In genomic region chr6:29926795-29927427, GRCh38 we compare ENCODE assay signal across 1 cellular context.
A peak's percentile ranks its signal among the peaks of the same experiment; 100 is the strongest.
TF ChIP-seq lines count a peak whose summit lies in the region.

No MANE protein-coding gene starts in this region.

TF ChIP-seq in HepG2, 621 proteins besides CTCF, POLR2A, EP300 and RAD21 (continued from another document and continues in another):
- TF ChIP-seq ZNF644 (CRISPR knock-in tag; IDR thresholded peaks at IDR 0.05; ENCODE audit: low read depth) (no peak), ZNF766 (CRISPR knock-in tag; IDR thresholded peaks at IDR 0.05; ENCODE audit: borderline replicate concordance) (no peak), XBP1 (CRISPR knock-in tag; IDR thresholded peaks at IDR 0.05) (no peak), TFDP2 (CRISPR knock-in tag; IDR thresholded peaks at IDR 0.05) (0 out of 2 replicates have a peak, but pooled peaks have one; percentile 31), NR2C2 (CRISPR knock-in tag; IDR thresholded peaks at IDR 0.05; ENCODE audit: borderline replicate concordance) (peak; percentile 81), ZNF20 (CRISPR knock-in tag; IDR thresholded peaks at IDR 0.05) (no peak), HNRNPL (IDR thresholded peaks at IDR 0.05; ENCODE audit: low read depth, low read length) (no peak), ZNF263 (CRISPR knock-in tag; IDR thresholded peaks at IDR 0.05) (no peak), MEF2D (CRISPR knock-in tag; IDR thresholded peaks at IDR 0.05) (no peak; the same call in 1 of the 2 replicates), ZNF574 (CRISPR knock-in tag; IDR thresholded peaks at IDR 0.05) (peak; percentile 27; the same call in 1 of the 2 replicates), NAIF1 (CRISPR knock-in tag; IDR thresholded peaks at IDR 0.05; ENCODE audit: borderline replicate concordance) (0 out of 2 replicates have a peak, but pooled peaks have one; percentile 38), ZNF367 (CRISPR knock-in tag; IDR thresholded peaks at IDR 0.05; ENCODE audit: borderline replicate concordance) (no peak), SYNCRIP (IDR thresholded peaks at IDR 0.05; ENCODE audit: insufficient read depth, low read depth, low read length) (no peak), ZNF652 (CRISPR knock-in tag; IDR thresholded peaks at IDR 0.05; ENCODE audit: borderline replicate concordance, low read depth) (no peak), SAP130 (CRISPR knock-in tag; IDR thresholded peaks at IDR 0.05; ENCODE audit: low read depth) (peak; percentile 64), DPF2 (CRISPR knock-in tag; IDR thresholded peaks at IDR 0.05; ENCODE audit: borderline replicate concordance, low read depth) (no peak), NFIB (CRISPR knock-in tag; IDR thresholded peaks at IDR 0.05; ENCODE audit: borderline replicate concordance) (no peak), MTERF4 (CRISPR knock-in tag; IDR thresholded peaks at IDR 0.05) (0 out of 2 replicates have a peak, but pooled peaks have one; percentile 15), PREB (CRISPR knock-in tag; IDR thresholded peaks at IDR 0.05) (no peak), ZSCAN12 (CRISPR knock-in tag; IDR thresholded peaks at IDR 0.05) (no peak), BRD4 (CRISPR knock-in tag; IDR thresholded peaks at IDR 0.05) (0 out of 2 replicates have a peak, but pooled peaks have one; percentile 39), HDAC6 (IDR thresholded peaks at IDR 0.05; ENCODE audit: low read depth, low read length) (no peak), SMARCE1 (IDR thresholded peaks at IDR 0.05; ENCODE audit: borderline replicate concordance) (no peak), YEATS2 (CRISPR knock-in tag; IDR thresholded peaks at IDR 0.05; ENCODE audit: borderline replicate concordance) (no peak), ZEB1 (IDR thresholded peaks at IDR 0.05; ENCODE audit: insufficient replicate concordance, low read depth) (no peak), ZC3H4 (CRISPR knock-in tag; IDR thresholded peaks at IDR 0.05; ENCODE audit: borderline replicate concordance) (no peak), RNF219 (CRISPR knock-in tag; IDR thresholded peaks at IDR 0.05) (no peak), ZNF335 (CRISPR knock-in tag; IDR thresholded peaks at IDR 0.05) (no peak), ZNF33B (CRISPR knock-in tag; IDR thresholded peaks at IDR 0.05) (no peak), ZNF235 (CRISPR knock-in tag; IDR thresholded peaks at IDR 0.05; ENCODE audit: borderline replicate concordance) (no peak), PHF20 (CRISPR knock-in tag; IDR thresholded peaks at IDR 0.05) (peak; percentile 27; the same call in 1 of the 2 replicates), SIX4 (CRISPR knock-in tag; IDR thresholded peaks at IDR 0.05) (no peak), ZNF570 (CRISPR knock-in tag; IDR thresholded peaks at IDR 0.05; ENCODE audit: borderline replicate concordance) (no peak), KDM5B (CRISPR knock-in tag; IDR thresholded peaks at IDR 0.05; ENCODE audit: borderline replicate concordance) (no peak; the same call in 1 of the 2 replicates), MED1 (CRISPR knock-in tag; IDR thresholded peaks at IDR 0.05) (0 out of 2 replicates have a peak, but pooled peaks have one; percentile 30), DMAP1 (CRISPR knock-in tag; IDR thresholded peaks at IDR 0.05) (0 out of 2 replicates have a peak, but pooled peaks have one; percentile 10)
- TF ChIP-seq, protein P1, sequence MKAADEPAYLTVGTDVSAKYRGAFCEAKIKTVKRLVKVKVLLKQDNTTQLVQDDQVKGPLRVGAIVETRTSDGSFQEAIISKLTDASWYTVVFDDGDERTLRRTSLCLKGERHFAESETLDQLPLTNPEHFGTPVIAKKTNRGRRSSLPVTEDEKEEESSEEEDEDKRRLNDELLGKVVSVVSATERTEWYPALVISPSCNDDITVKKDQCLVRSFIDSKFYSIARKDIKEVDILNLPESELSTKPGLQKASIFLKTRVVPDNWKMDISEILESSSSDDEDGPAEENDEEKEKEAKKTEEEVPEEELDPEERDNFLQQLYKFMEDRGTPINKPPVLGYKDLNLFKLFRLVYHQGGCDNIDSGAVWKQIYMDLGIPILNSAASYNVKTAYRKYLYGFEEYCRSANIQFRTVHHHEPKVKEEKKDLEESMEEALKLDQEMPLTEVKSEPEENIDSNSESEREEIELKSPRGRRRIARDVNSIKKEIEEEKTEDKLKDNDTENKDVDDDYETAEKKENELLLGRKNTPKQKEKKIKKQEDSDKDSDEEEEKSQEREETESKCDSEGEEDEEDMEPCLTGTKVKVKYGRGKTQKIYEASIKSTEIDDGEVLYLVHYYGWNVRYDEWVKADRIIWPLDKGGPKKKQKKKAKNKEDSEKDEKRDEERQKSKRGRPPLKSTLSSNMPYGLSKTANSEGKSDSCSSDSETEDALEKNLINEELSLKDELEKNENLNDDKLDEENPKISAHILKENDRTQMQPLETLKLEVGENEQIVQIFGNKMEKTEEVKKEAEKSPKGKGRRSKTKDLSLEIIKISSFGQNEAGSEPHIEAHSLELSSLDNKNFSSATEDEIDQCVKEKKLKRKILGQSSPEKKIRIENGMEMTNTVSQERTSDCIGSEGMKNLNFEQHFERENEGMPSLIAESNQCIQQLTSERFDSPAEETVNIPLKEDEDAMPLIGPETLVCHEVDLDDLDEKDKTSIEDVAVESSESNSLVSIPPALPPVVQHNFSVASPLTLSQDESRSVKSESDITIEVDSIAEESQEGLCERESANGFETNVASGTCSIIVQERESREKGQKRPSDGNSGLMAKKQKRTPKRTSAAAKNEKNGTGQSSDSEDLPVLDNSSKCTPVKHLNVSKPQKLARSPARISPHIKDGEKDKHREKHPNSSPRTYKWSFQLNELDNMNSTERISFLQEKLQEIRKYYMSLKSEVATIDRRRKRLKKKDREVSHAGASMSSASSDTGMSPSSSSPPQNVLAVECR (CRISPR knock-in tag; IDR thresholded peaks at IDR 0.05; ENCODE audit: borderline replicate concordance): peak; percentile 70; the same call in 1 of the 2 replicates
- TF ChIP-seq, protein P2, sequence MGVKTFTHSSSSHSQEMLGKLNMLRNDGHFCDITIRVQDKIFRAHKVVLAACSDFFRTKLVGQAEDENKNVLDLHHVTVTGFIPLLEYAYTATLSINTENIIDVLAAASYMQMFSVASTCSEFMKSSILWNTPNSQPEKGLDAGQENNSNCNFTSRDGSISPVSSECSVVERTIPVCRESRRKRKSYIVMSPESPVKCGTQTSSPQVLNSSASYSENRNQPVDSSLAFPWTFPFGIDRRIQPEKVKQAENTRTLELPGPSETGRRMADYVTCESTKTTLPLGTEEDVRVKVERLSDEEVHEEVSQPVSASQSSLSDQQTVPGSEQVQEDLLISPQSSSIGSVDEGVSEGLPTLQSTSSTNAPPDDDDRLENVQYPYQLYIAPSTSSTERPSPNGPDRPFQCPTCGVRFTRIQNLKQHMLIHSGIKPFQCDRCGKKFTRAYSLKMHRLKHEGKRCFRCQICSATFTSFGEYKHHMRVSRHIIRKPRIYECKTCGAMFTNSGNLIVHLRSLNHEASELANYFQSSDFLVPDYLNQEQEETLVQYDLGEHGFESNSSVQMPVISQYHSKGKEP (CRISPR knock-in tag; IDR thresholded peaks at IDR 0.05): no peak
- TF ChIP-seq, protein P3, sequence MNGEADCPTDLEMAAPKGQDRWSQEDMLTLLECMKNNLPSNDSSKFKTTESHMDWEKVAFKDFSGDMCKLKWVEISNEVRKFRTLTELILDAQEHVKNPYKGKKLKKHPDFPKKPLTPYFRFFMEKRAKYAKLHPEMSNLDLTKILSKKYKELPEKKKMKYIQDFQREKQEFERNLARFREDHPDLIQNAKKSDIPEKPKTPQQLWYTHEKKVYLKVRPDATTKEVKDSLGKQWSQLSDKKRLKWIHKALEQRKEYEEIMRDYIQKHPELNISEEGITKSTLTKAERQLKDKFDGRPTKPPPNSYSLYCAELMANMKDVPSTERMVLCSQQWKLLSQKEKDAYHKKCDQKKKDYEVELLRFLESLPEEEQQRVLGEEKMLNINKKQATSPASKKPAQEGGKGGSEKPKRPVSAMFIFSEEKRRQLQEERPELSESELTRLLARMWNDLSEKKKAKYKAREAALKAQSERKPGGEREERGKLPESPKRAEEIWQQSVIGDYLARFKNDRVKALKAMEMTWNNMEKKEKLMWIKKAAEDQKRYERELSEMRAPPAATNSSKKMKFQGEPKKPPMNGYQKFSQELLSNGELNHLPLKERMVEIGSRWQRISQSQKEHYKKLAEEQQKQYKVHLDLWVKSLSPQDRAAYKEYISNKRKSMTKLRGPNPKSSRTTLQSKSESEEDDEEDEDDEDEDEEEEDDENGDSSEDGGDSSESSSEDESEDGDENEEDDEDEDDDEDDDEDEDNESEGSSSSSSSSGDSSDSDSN (CRISPR knock-in tag; IDR thresholded peaks at IDR 0.05): peak; percentile 75; the same call in 1 of the 2 replicates
- TF ChIP-seq, protein P4, sequence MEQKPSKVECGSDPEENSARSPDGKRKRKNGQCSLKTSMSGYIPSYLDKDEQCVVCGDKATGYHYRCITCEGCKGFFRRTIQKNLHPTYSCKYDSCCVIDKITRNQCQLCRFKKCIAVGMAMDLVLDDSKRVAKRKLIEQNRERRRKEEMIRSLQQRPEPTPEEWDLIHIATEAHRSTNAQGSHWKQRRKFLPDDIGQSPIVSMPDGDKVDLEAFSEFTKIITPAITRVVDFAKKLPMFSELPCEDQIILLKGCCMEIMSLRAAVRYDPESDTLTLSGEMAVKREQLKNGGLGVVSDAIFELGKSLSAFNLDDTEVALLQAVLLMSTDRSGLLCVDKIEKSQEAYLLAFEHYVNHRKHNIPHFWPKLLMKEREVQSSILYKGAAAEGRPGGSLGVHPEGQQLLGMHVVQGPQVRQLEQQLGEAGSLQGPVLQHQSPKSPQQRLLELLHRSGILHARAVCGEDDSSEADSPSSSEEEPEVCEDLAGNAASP (CRISPR knock-in tag; IDR thresholded peaks at IDR 0.05; ENCODE audit: borderline replicate concordance): no peak
